26 cellular contexts compared by ENCODE assay signal in genomic region chr1:231013391-231014015, GRCh38.
"Had no signal": no experiment of that assay in that cellular context is flagged by ENCODE, and none has a peak within 500 bp of the region (broad histone marks: within the 10 kb centered on the region; RNA-seq: fewer than 3 reads in every experiment).

No MANE protein-coding gene starts in this region.

- H3K4me3 ChIP-seq: K562, PC-9, SJSA1, SK-N-MC had no signal

- H3K27me3 Mint-ChIP-seq: IgD-negative memory B cell had no signal

- H3K4me2 ChIP-seq: KMS-11, PC-9 had no signal

- H3K9me3 Mint-ChIP-seq: IgD-negative memory B cell had no signal

- H3K4me1 ChIP-seq: SJSA1 had no signal

- H3K27ac ChIP-seq: KMS-11, PC-9, SJSA1, SK-N-MC had no signal

- H3K4me3 Mint-ChIP-seq: IgD-negative memory B cell had no signal

- ATAC-seq: K562 had no signal

- H3K9ac ChIP-seq: KMS-11 had no signal

- H3K27ac Mint-ChIP-seq: IgD-negative memory B cell had no signal

- H2AFZ ChIP-seq: PC-9 had no signal

- H3K36me3 Mint-ChIP-seq: IgD-negative memory B cell had no signal

- H3K4me1 Mint-ChIP-seq: IgD-negative memory B cell had no signal

- DNase-seq: Kasumi-1, NCI-H1092, NCI-H1105 treated with DMSO at 0.1 percent for 48 hours, NCI-H1417 treated with DMSO at 0.1 percent for 48 hours, NCI-H146, NCI-H1694 treated with DMSO at 0.1 percent for 48 hours, NCI-H1930, NCI-H2081 treated with DMSO at 0.1 percent for 48 hours, NCI-H2171, NCI-H226, NCI-H446, NCI-H510A, NCI-H524 treated with DMSO at 0.1 percent for 48 hours, NCI-H69, NCI-H774, PC-9, Right ventricle myocardium superior, RPMI8226, SIG-M5 had no signal

- H3K27me3 ChIP-seq: SJSA1 had no signal

- H3K9me3 ChIP-seq: SJSA1 had no signal

- FAIRE-seq: HTR-8/SVneo, K562, RCC 7860 had no signal
